2 cellular contexts compared by ENCODE assay signal in the genomic region with DNA sequence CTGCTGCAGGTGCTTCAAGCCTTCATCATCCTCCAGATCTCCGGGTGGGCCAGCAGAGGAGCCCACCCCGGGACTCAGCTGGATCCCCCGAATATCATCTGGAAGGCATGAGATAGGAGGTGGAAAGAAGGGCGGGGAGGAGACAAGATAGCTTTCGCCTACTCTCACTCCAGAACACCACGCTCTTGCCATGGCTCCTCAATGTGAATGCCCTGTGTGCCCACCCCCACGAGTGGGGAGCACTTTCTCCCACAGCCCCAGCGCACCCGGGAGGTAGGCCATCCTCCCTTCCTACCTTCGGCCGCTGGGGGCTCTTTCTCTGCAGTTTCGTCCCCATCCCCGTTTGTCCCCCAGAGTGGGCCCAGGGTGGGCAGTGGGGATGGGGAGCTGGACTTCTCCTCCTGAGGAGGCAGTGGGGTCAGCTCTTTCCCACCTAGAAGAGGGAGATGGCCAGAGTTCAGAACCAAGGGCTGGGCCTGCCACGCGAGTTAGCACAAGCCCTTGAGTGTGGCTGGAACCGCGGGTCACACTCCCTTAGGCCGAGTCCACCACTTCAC.
TF ChIP-seq lines count a peak whose summit lies in the region.

No MANE protein-coding gene starts in this region.

TF ChIP-seq in GM12891, 5 proteins besides CTCF, POLR2A, EP300 and RAD21 (continued from another document):
- no peak for TF ChIP-seq PAX5 (IDR thresholded peaks at IDR 0.05; ENCODE audit: insufficient read depth, low read length, severe bottlenecking)

TF ChIP-seq in IMR-90, 13 proteins besides CTCF, POLR2A, EP300 and RAD21 (continued from another document):
- TF ChIP-seq MAZ (IDR thresholded peaks at IDR 0.05; ENCODE audit: borderline replicate concordance, low read depth, low read length) (no peak), FOS (IDR thresholded peaks at IDR 0.05; ENCODE audit: low read depth, low read length) (no peak), RFX5 (IDR thresholded peaks at IDR 0.05; ENCODE audit: low read depth, low read length) (no peak)
- TF ChIP-seq, protein P1, sequence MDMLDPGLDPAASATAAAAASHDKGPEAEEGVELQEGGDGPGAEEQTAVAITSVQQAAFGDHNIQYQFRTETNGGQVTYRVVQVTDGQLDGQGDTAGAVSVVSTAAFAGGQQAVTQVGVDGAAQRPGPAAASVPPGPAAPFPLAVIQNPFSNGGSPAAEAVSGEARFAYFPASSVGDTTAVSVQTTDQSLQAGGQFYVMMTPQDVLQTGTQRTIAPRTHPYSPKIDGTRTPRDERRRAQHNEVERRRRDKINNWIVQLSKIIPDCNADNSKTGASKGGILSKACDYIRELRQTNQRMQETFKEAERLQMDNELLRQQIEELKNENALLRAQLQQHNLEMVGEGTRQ (IDR thresholded peaks at IDR 0.05; ENCODE audit: low read depth, low read length) = no peak
